ENCODE assay signal across 20 cellular contexts in genomic region chr1:40184193-40184592, GRCh38.
"Had no signal": no experiment of that assay in that cellular context is flagged by ENCODE, and none has a peak within 500 bp of the region (broad histone marks: within the 10 kb centered on the region; RNA-seq: fewer than 3 reads in every experiment).

No MANE protein-coding gene starts in this region.

- H3K9me3 Mint-ChIP-seq: naive B cell; stimulated activated naive CD8-positive, alpha-beta T cell treated with anti-CD3 and anti-CD28 coated beads, Interleukin-15, Interleukin-2, amounts not matched to agents 100 ng/mL and 50 ng/mL, for 24 hours had no signal

- ATAC-seq: esophagus mucosa had no signal

- H3K27ac Mint-ChIP-seq: stimulated activated naive CD8-positive, alpha-beta T cell treated with anti-CD3 and anti-CD28 coated beads, Interleukin-15, Interleukin-2, amounts not matched to agents 100 ng/mL and 50 ng/mL, for 24 hours had no signal

- H2AFZ ChIP-seq: hepatocyte had no signal

- H3K36me3 ChIP-seq: right atrium auricular region had no signal

- DNase-seq: activated CD4-positive, alpha-beta T cell treated with anti-CD3 and anti-CD28 coated beads, Interleukin-2, amount 50 U/mL, for 1 hour; activated CD4-positive, CD25-positive, alpha-beta regulatory T cell; activated gamma-delta T cell treated with Interleukin-2 at 50 U/mL for 16 hours; aorta; cerebellar nuclear complex; dermis blood vessel endothelial cell; kidney; left ventricle myocardium inferior; naive B cell; posterior cingulate gyrus; stimulated activated CD4-positive, alpha-beta T cell treated with anti-CD3 and anti-CD28 coated beads, Interleukin-4, amount 100 ng/mL, for 4 hours; stimulated activated CD8-positive, alpha-beta memory T cell treated with anti-CD3 and anti-CD28 coated beads, Interleukin-4, amount 100 ng/mL, for 48 hours; trophoblast cell had no signal

- H3K27me3 ChIP-seq: hepatocyte, neutrophil, right atrium auricular region, suprapubic skin had no signal

- H3K4me2 ChIP-seq: hepatocyte had no signal

- H3K4me3 ChIP-seq: hepatocyte, left ventricle myocardium inferior, right atrium auricular region, suprapubic skin had no signal

- H3K27me3 Mint-ChIP-seq: naive B cell; stimulated activated naive CD8-positive, alpha-beta T cell treated with anti-CD3 and anti-CD28 coated beads, Interleukin-15, Interleukin-2, amounts not matched to agents 100 ng/mL and 50 ng/mL, for 24 hours had no signal

- H3K9me3 ChIP-seq: left ventricle myocardium inferior, neutrophil, right atrium auricular region, suprapubic skin had no signal

- H3K4me3 Mint-ChIP-seq: naive B cell; stimulated activated naive CD8-positive, alpha-beta T cell treated with anti-CD3 and anti-CD28 coated beads, Interleukin-15, Interleukin-2, amounts not matched to agents 100 ng/mL and 50 ng/mL, for 24 hours had no signal

- H3K27ac ChIP-seq: hepatocyte, left ventricle myocardium inferior, neutrophil, right atrium auricular region, suprapubic skin had no signal

- FAIRE-seq: kidney, TTC549 had no signal
